In genomic region chr9:104903609-104904008, GRCh38 we compare ENCODE assay signal across 19 cellular contexts. TPM values are rescaled to one million over a fixed set of nuclear protein-coding genes. Genes with fewer than 3 reads are reported as not detected.
DNase-seq lines count a peak whose midpoint lies in the region; ATAC-seq, FAIRE-seq and TF ChIP-seq lines count a peak whose summit lies in the region.
"Had no signal": no experiment of that assay in that cellular context is flagged by ENCODE, and none has a peak within 500 bp of the region (broad histone marks: within the 10 kb centered on the region; RNA-seq: fewer than 3 reads in every experiment).

No MANE protein-coding gene starts in this region.

- TF ChIP-seq POLR2A in esophagus squamous epithelium (IDR thresholded peaks at IDR 0.05): no peak

- H3K4me1 ChIP-seq in esophagus squamous epithelium (peaks cover 34 to 98% (median 51%) of the 10 kb centered on the region in 3 donors), mesodermal cell (ENCODE audit: control insufficient read depth, insufficient read depth, low read length, poor library complexity, severe bottlenecking) (peaks cover 42% of the 10 kb centered on the region), SK-N-SH (ENCODE audit: control insufficient read depth in 1 of 2, insufficient read depth in 2 of 2, low read depth in 1 of 2, low read length in 1 of 2) (peaks cover 14 to 15% of the 10 kb centered on the region in 2 experiments; a peak in 3 of 4 replicates)

- H3K27me3 ChIP-seq in esophagus squamous epithelium (no peaks in the 10 kb centered on the region), SK-N-SH (ENCODE audit: insufficient read depth) (no peaks in the 10 kb centered on the region)

- intact Hi-C loops in esophagus squamous epithelium (cut with DNase I): no loop called here

- H2AFZ ChIP-seq in SK-N-SH (ENCODE audit: low read depth): no peak overlapping the region
- H2AFZ ChIP-seq: PC-9 had no signal

- H3K9me2 ChIP-seq in SK-N-SH: no peaks in the 10 kb centered on the region

- H3K9ac ChIP-seq in SK-N-SH: no peak overlapping the region

- H3K9me3 ChIP-seq in esophagus squamous epithelium: no peaks in the 10 kb centered on the region
- H3K9me3 ChIP-seq in mesodermal cell (ENCODE audit: control insufficient read depth, low read length): no peaks in the 10 kb centered on the region
- H3K9me3 ChIP-seq in SK-N-SH: no peaks in the 10 kb centered on the region

- peak overlapping the region in 3 of 4 donors; percentile 0 to 40 (median 23) for H3K27ac ChIP-seq in esophagus squamous epithelium
- H3K27ac ChIP-seq in mesodermal cell (ENCODE audit: low read depth, low read length, severe bottlenecking): peak overlapping the region; percentile 61
- H3K27ac ChIP-seq in SK-N-SH (ENCODE audit: low read depth in 2 of 2, low read length in 1 of 2): no peak overlapping the region
- H3K27ac ChIP-seq: PC-9, WERI-Rb-1 had no signal

- H3K36me3 ChIP-seq in esophagus squamous epithelium (peaks cover 0 to 27% (median 0%) of the 10 kb centered on the region in 3 donors), mesodermal cell (ENCODE audit: control insufficient read depth, insufficient read depth, low read length) (peaks cover 5% of the 10 kb centered on the region), SK-N-SH (replicated peaks in 1 of 2; ENCODE audit: control insufficient read depth in 1 of 2, insufficient read depth in 2 of 2, low read length in 1 of 2) (no peaks in the 10 kb centered on the region)
- H3K36me3 ChIP-seq: WERI-Rb-1 had no signal

- no peak for FAIRE-seq in HTR-8/SVneo (lab: Jason Lieb, UNC)
- FAIRE-seq: GM12892 had no signal

- CTCF ChIA-PET in SK-N-SH (lab: Yijun Ruan, JAX): interaction anchor here (1.1 to 1.2 kb wide), 2 partner anchors 9 to 40 kb away, joined by 3 read pairs; no protein-coding TSS in a partner anchor

- no peak for TF ChIP-seq EP300 in SK-N-SH (IDR thresholded peaks at IDR 0.05; ENCODE audit: borderline replicate concordance in 1 of 2, low read depth in 1 of 2, low read length in 1 of 2)

- DNase-seq in EH (ENCODE audit: low read depth): peak; percentile 30
- peak; percentile 84 for DNase-seq in RPMI7951 (ENCODE audit: low read depth)
- no peak for DNase-seq in esophagus squamous epithelium (lab: John Stamatoyannopoulos, UW)
- no peak for DNase-seq in HTR-8/SVneo (ENCODE audit: insufficient read length, low spot score)
- DNase-seq in superior temporal gyrus (ENCODE audit: extremely low spot score): no peak
- DNase-seq in SK-N-SH: no peak
- DNase-seq: activated CD8-positive, alpha-beta memory T cell treated with anti-CD3 and anti-CD28 coated beads for 24 hours; activated naive CD8-positive, alpha-beta T cell treated with anti-CD3 and anti-CD28 coated beads, Interleukin-2, amount 50 U/mL, for 24 hours; GDM1; Kasumi-1; NCI-H1694; NCI-H524 treated with DMSO at 0.1 percent for 48 hours; PC-9; posterior cingulate gyrus; stimulated activated CD4-positive, alpha-beta T cell treated with anti-CD3 and anti-CD28 coated beads, Interleukin-15, amount 100 ng/mL, for 24 hours; WERI-Rb-1 had no signal

- TF ChIP-seq CTCF in esophagus squamous epithelium (IDR thresholded peaks at IDR 0.05) (no peak), SK-N-SH (IDR thresholded peaks at IDR 0.05) (no peak)

- no peaks in the 10 kb centered on the region for H4K20me1 ChIP-seq in SK-N-SH (ENCODE audit: insufficient read depth)

- 45 to 54% methylated on average over 3 to 8 of the region's 8 CpGs for WGBS in esophagus squamous epithelium, 2 donors
- 49% methylated on average over 5 of the region's 8 CpGs; no CpG with 5 or more reads in 1 of the 2 experiments for WGBS in mesodermal cell (ENCODE audit: insufficient coverage in 2 of 2), 2 experiments
- WGBS in SK-N-SH (ENCODE audit: low lambda C conversion rate): 90% methylated on average over 8 of the region's 8 CpGs

- H3K4me3 ChIP-seq in esophagus squamous epithelium (no peak overlapping the region), mesodermal cell (ENCODE audit: extremely low read depth, insufficient read depth, low read length, poor library complexity, severe bottlenecking) (no peak overlapping the region), SK-N-SH (ENCODE audit: low read depth in 2 of 2, low read length in 1 of 2) (no peak overlapping the region)
- H3K4me3 ChIP-seq: PC-9 had no signal

- no peak for ATAC-seq in GM21360 (IDR thresholded peaks at IDR 0.05; ENCODE audit: unreplicated experiment)
- ATAC-seq: activated naive CD8-positive, alpha-beta T cell treated with anti-CD3 and anti-CD28 coated beads, Interleukin-2, amount 50 U/mL, for 24 hours had no signal

- POLR2A ChIA-PET in SK-N-SH (lab: Yijun Ruan, JAX): no interaction called here

- TF ChIP-seq RAD21 in SK-N-SH (IDR thresholded peaks at IDR 0.05; ENCODE audit: low read length): no peak

- H3F3A ChIP-seq in SK-N-SH (replicated peaks; ENCODE audit: insufficient read depth): peaks cover 8% of the 10 kb centered on the region

- peaks cover 7% of the 10 kb centered on the region; the same call in 1 of the 2 replicates for H3K79me2 ChIP-seq in SK-N-SH (ENCODE audit: insufficient read depth)

- H3K4me2 ChIP-seq in SK-N-SH: no peak overlapping the region
- H3K4me2 ChIP-seq: PC-9 had no signal

TF ChIP-seq in SK-N-SH, 30 proteins besides CTCF, POLR2A, EP300 and RAD21 (continues in another document):
- no peak for TF ChIP-seq NRF1 (IDR thresholded peaks at IDR 0.05; ENCODE audit: low read depth, low read length)
- no peak for TF ChIP-seq ELF1 (IDR thresholded peaks at IDR 0.05)
- no peak for TF ChIP-seq FOXJ3 (CRISPR knock-in tag; IDR thresholded peaks at IDR 0.05)
- no peak for TF ChIP-seq REST (IDR thresholded peaks at IDR 0.05; ENCODE audit: low read depth, low read length)
- no peak for TF ChIP-seq EZH2phosphoT487 (IDR thresholded peaks at IDR 0.05; ENCODE audit: borderline replicate concordance, low read depth)
- no peak for TF ChIP-seq FOXM1 (IDR thresholded peaks at IDR 0.05; ENCODE audit: low read depth)
- TF ChIP-seq RCOR1 (IDR thresholded peaks at IDR 0.05; ENCODE audit: low read length): no peak
- TF ChIP-seq PBX3 (IDR thresholded peaks at IDR 0.05): no peak
- no peak for TF ChIP-seq FOSL2 (IDR thresholded peaks at IDR 0.05; ENCODE audit: borderline replicate concordance, low read depth)
- no peak for TF ChIP-seq TAF1 (IDR thresholded peaks at IDR 0.05; ENCODE audit: borderline replicate concordance, low read depth, low read length)
- no peak for TF ChIP-seq GABPA (IDR thresholded peaks at IDR 0.05; ENCODE audit: low read depth)
- TF ChIP-seq ZBTB33 (IDR thresholded peaks at IDR 0.05; ENCODE audit: borderline replicate concordance, low read depth): no peak
- TF ChIP-seq TCF12 (IDR thresholded peaks at IDR 0.05): no peak
- TF ChIP-seq JUND (IDR thresholded peaks at IDR 0.05): no peak

RNA-seq across cellular contexts. Expression of gene ABCA1, which starts 24.3 kb away (rescaled TPM):
- total RNA-seq in RPMI7951 (2014; rRNA removed; shearing (Covaris generic)): 20.8 TPM in 2 replicates
- 10 to 100 TPM in 3 of 4 donors, 1 to 10 TPM in 1; 7.7 to 37.6 (median 23.3) TPM for total RNA-seq in esophagus squamous epithelium
- 13.5 TPM for polyA plus RNA-seq in mesodermal cell (2013, experiment 1 of 2)
- polyA plus RNA-seq in mesodermal cell (2013, experiment 2 of 2): 12.8 TPM
- polyA plus RNA-seq in SK-N-SH (2012; rRNA removed): 5.3 and 9.3 TPM in 2 replicates
- 4.7 and 4.9 TPM in 2 replicates for polyA plus RNA-seq in SK-N-SH (2012; cell fraction: cytosol; rRNA removed)
- polyA plus RNA-seq in SK-N-SH (2012; cell fraction: nucleus; rRNA removed): 4.2 and 7.3 TPM in 2 replicates

Comparison
In these comparisons a context has a peak if more than half of its experiments do, and no peak if none do; other contexts are left out.
1. DNase-seq: peak in EH (single experiment) and RPMI7951 (single experiment); none in esophagus squamous epithelium (single experiment), HTR-8/SVneo (single experiment), superior temporal gyrus (single experiment) and SK-N-SH (single experiment).
2. H3K27ac ChIP-seq: peak in esophagus squamous epithelium (3 of 4) and mesodermal cell (single experiment); none in SK-N-SH (0 of 2).